Comparison of ENCODE assay signal across 11 cellular contexts in the genomic region with DNA sequence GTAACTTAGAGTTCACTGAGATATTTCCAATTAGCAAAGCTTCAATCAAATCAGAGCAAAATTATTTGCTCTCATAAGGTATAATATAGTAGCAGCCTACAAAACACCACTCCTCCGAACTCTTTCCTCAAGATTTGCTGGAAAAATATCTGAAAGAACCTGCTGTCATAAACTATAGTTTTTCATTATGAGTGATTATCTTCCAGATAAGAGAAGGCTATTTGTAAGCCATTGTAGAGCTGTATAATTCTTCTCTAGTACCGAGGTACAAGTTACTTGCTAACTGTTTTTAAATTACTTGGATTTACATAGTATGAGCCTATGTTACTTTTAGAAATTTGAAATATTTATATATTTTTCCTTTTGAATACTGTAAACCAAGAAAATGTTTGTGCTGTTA. TPM values are rescaled to one million over a fixed set of nuclear protein-coding genes. Genes with fewer than 3 reads are reported as not detected.
A peak's percentile ranks its signal among the peaks of the same experiment; 100 is the strongest.
DNase-seq lines count a peak whose midpoint lies in the region; ATAC-seq, FAIRE-seq and TF ChIP-seq lines count a peak whose summit lies in the region.
"Had no signal": no experiment of that assay in that cellular context is flagged by ENCODE, and none has a peak within 500 bp of the region (broad histone marks: within the 10 kb centered on the region; RNA-seq: fewer than 3 reads in every experiment).

No MANE protein-coding gene starts in this region.

- dilution Hi-C loops in endothelial cell of umbilical vein (cut with MboI; ENCODE audit: extremely low pct_ligation_motif_present, low sequenced_read_pairs) = no loop called here

- H2AFZ ChIP-seq in PC-3 (ENCODE audit: low read length) (no peak overlapping the region), endothelial cell of umbilical vein (ENCODE audit: low read depth, low read length) (no peak overlapping the region)

- H3K4me1 Mint-ChIP-seq in activated naive CD4-positive, alpha-beta T cell treated with anti-CD3 and anti-CD28 coated beads, Interleukin-2, amount 10 ng/mL, durations not matched to agents 7 days and 5 days = peaks cover 76% of the 10 kb centered on the region
- H3K4me1 Mint-ChIP-seq in stimulated activated effector memory CD8-positive, alpha-beta T cell treated with anti-CD3 and anti-CD28 coated beads, Interleukin-12 subunit alpha, Interleukin-12 subunit beta, amount 100 ng/mL, for 72 hours = peaks cover 48% of the 10 kb centered on the region

- H4K20me1 ChIP-seq in PC-3 (ENCODE audit: low read length) (no peaks in the 10 kb centered on the region), endothelial cell of umbilical vein (replicated peaks; ENCODE audit: control insufficient read depth, extremely low read depth, insufficient read depth, low read length) (no peaks in the 10 kb centered on the region)

- H3K36me3 ChIP-seq in PC-3 (ENCODE audit: low read depth, low read length) (peaks cover 33% of the 10 kb centered on the region), endothelial cell of umbilical vein (ENCODE audit: control insufficient read depth in 2 of 2, extremely low read depth in 1 of 2, insufficient read depth in 2 of 2, low read length in 2 of 2) (peaks cover 0 to 6% of the 10 kb centered on the region in 2 experiments)

- H3K4me2 ChIP-seq in PC-3 (ENCODE audit: low read length) = peak overlapping the region; percentile 81
- peak overlapping the region; percentile 95 for H3K4me2 ChIP-seq in endothelial cell of umbilical vein (ENCODE audit: insufficient read depth, low read length)

- H3K9me3 ChIP-seq in PC-3 (ENCODE audit: low read length) (no peaks in the 10 kb centered on the region), endothelial cell of umbilical vein (replicated peaks; ENCODE audit: control insufficient read depth, insufficient read depth, low read length) (no peaks in the 10 kb centered on the region)

- no peaks in the 10 kb centered on the region for H3K9me3 Mint-ChIP-seq in activated naive CD4-positive, alpha-beta T cell treated with anti-CD3 and anti-CD28 coated beads, Interleukin-2, amount 10 ng/mL, durations not matched to agents 7 days and 5 days
- H3K9me3 Mint-ChIP-seq in stimulated activated effector memory CD8-positive, alpha-beta T cell treated with anti-CD3 and anti-CD28 coated beads, Interleukin-12 subunit alpha, Interleukin-12 subunit beta, amount 100 ng/mL, for 72 hours = no peaks in the 10 kb centered on the region

- H3K4me1 ChIP-seq in PC-3 (ENCODE audit: insufficient read depth, low read length) = peaks cover 15% of the 10 kb centered on the region
- peaks cover 35% of the 10 kb centered on the region for H3K4me1 ChIP-seq in endothelial cell of umbilical vein (ENCODE audit: control insufficient read depth, extremely low read depth, insufficient read depth, low read length)

- H3K9me1 ChIP-seq in endothelial cell of umbilical vein (replicated peaks; ENCODE audit: control insufficient read depth, extremely low read depth, insufficient read depth, low read length) = no peaks in the 10 kb centered on the region

- peaks cover 86% of the 10 kb centered on the region for H3K79me2 ChIP-seq in PC-3 (ENCODE audit: low read length)
- peaks cover 61% of the 10 kb centered on the region for H3K79me2 ChIP-seq in endothelial cell of umbilical vein (ENCODE audit: control insufficient read depth, insufficient read depth, low read length)

- H3K27me3 Mint-ChIP-seq in activated naive CD4-positive, alpha-beta T cell treated with anti-CD3 and anti-CD28 coated beads, Interleukin-2, amount 10 ng/mL, durations not matched to agents 7 days and 5 days = no peaks in the 10 kb centered on the region

- no TSS peak for BruUV-seq in PC-3 (replicated peaks; lab: Mats Ljungman, UMichigan)
- BruUV-seq in endothelial cell of umbilical vein (replicated peaks; lab: Mats Ljungman, UMichigan) = no TSS peak

- POLR2A ChIA-PET in PC-3 (lab: Charles Lee; ENCODE audit: unreplicated experiment) (interaction anchor here (0.6 to 1.2 kb wide), 4 partner anchors 32 to 84 kb away, joined by 3 to 7 read pairs (median 4); no protein-coding TSS in a partner anchor), endothelial cell of umbilical vein (lab: Charles Lee) (no interaction called here)

- H3K4me3 ChIP-seq in PC-3 (ENCODE audit: low read length) (peak overlapping the region; percentile 97), endothelial cell of umbilical vein (replicated peaks in 1 of 3; ENCODE audit: insufficient read depth in 1 of 3, low read depth in 1 of 3, low read length in 3 of 3) (peak overlapping the region in 2 of 3 experiments; percentile 89 to 92)

- TF ChIP-seq POLR2A in endothelial cell of umbilical vein (IDR thresholded peaks at IDR 0.05; ENCODE audit: low read depth, low read length) = no peak

- H3F3A ChIP-seq in PC-3 (ENCODE audit: low read length, unreplicated experiment) = no peaks in the 10 kb centered on the region

- CTCF ChIA-PET in activated naive CD4-positive, alpha-beta T cell treated with anti-CD3 and anti-CD28 coated beads, Interleukin-2, amount 10 ng/mL, durations not matched to agents 7 days and 5 days (lab: Charles Lee) = interaction anchor here (0.5 to 2.6 kb wide), 5 partner anchors 10 to 245 kb away, joined by 3 to 9 read pairs (median 3); no protein-coding TSS in a partner anchor
- CTCF ChIA-PET in PC-3 (lab: Charles Lee) = interaction anchor here (1.0 kb wide), 1 partner anchor 84 kb away, joined by 4 read pairs; no protein-coding TSS in a partner anchor
- CTCF ChIA-PET in endothelial cell of umbilical vein (lab: Charles Lee) = interaction anchor here (0.8 to 1.4 kb wide), 5 partner anchors 14 to 672 kb away, joined by 3 to 5 read pairs (median 4); no protein-coding TSS in a partner anchor

- H3K27ac ChIP-seq in PC-3 (ENCODE audit: low read length) (no peak overlapping the region), endothelial cell of umbilical vein (ENCODE audit: insufficient read depth, low read depth, low read length) (no peak overlapping the region)

- H3K27ac Mint-ChIP-seq in activated naive CD4-positive, alpha-beta T cell treated with anti-CD3 and anti-CD28 coated beads, Interleukin-2, amount 10 ng/mL, durations not matched to agents 7 days and 5 days = peak overlapping the region; percentile 97
- H3K27ac Mint-ChIP-seq in stimulated activated effector memory CD8-positive, alpha-beta T cell treated with anti-CD3 and anti-CD28 coated beads, Interleukin-12 subunit alpha, Interleukin-12 subunit beta, amount 100 ng/mL, for 72 hours = peak overlapping the region; percentile 100

- ATAC-seq in PC-3 (no peak), HG03565 (IDR thresholded peaks at IDR 0.05; ENCODE audit: unreplicated experiment) (no peak)
- ATAC-seq in stimulated activated effector memory CD8-positive, alpha-beta T cell treated with anti-CD3 and anti-CD28 coated beads, Interleukin-12 subunit alpha, Interleukin-12 subunit beta, amount 100 ng/mL, for 72 hours = no peak

- H3K4me3 Mint-ChIP-seq in activated naive CD4-positive, alpha-beta T cell treated with anti-CD3 and anti-CD28 coated beads, Interleukin-2, amount 10 ng/mL, durations not matched to agents 7 days and 5 days = peak overlapping the region; percentile 95
- peak overlapping the region; percentile 99 for H3K4me3 Mint-ChIP-seq in stimulated activated effector memory CD8-positive, alpha-beta T cell treated with anti-CD3 and anti-CD28 coated beads, Interleukin-12 subunit alpha, Interleukin-12 subunit beta, amount 100 ng/mL, for 72 hours

- FAIRE-seq in endothelial cell of umbilical vein (lab: Jason Lieb, UNC) = no peak

- peaks cover 48% of the 10 kb centered on the region for H3K36me3 Mint-ChIP-seq in activated naive CD4-positive, alpha-beta T cell treated with anti-CD3 and anti-CD28 coated beads, Interleukin-2, amount 10 ng/mL, durations not matched to agents 7 days and 5 days
- H3K36me3 Mint-ChIP-seq in stimulated activated effector memory CD8-positive, alpha-beta T cell treated with anti-CD3 and anti-CD28 coated beads, Interleukin-12 subunit alpha, Interleukin-12 subunit beta, amount 100 ng/mL, for 72 hours = peaks cover 72% of the 10 kb centered on the region

- intact Hi-C loops in PC-3 (cut with micrococcal nuclease) = loop anchor here (5.0 kb wide), 1 partner anchor 34 kb away; no protein-coding TSS in a partner anchor
- intact Hi-C loops in endothelial cell of umbilical vein (cut with micrococcal nuclease) = loop anchor here (5.0 kb wide), 1 partner anchor 874 kb away; no protein-coding TSS in a partner anchor

- H3K27me3 ChIP-seq in PC-3 (ENCODE audit: low read length) = no peaks in the 10 kb centered on the region
- no peaks in the 10 kb centered on the region for H3K27me3 ChIP-seq in endothelial cell of umbilical vein (ENCODE audit: control insufficient read depth in 2 of 2, insufficient read depth in 2 of 2, low read length in 2 of 2)

- H3K9ac ChIP-seq in PC-3 (ENCODE audit: low read length) = peak overlapping the region; percentile 94; the same call in 1 of the 2 replicates
- peak overlapping the region; percentile 91 for H3K9ac ChIP-seq in endothelial cell of umbilical vein (replicated peaks; ENCODE audit: extremely low read depth, insufficient read depth, low read length)

- TF ChIP-seq CTCF in PC-3 (conservative IDR thresholded peaks at IDR 0.05; ENCODE audit: low read depth, low read length) (no peak), endothelial cell of umbilical vein (IDR thresholded peaks at IDR 0.05; ENCODE audit: extremely low read depth in 1 of 2, insufficient read depth in 1 of 2, low read depth in 1 of 2, low read length in 2 of 2) (no peak)

- DNase-seq in activated naive CD4-positive, alpha-beta T cell treated with anti-CD3 and anti-CD28 coated beads, Interleukin-2, amount 10 ng/mL, durations not matched to agents 7 days and 5 days = no peak
- no peak for DNase-seq in activated naive CD4-positive, alpha-beta T cell treated with Interleukin-2 at 50 U/mL for 16 hours
- DNase-seq in PC-3 = no peak
- peak; percentile 17 for DNase-seq in endothelial cell of umbilical vein (ENCODE audit: low read depth, low spot score)
- DNase-seq in stimulated activated effector memory CD8-positive, alpha-beta T cell treated with anti-CD3 and anti-CD28 coated beads, Interleukin-12 subunit alpha, Interleukin-12 subunit beta, amount 100 ng/mL, for 72 hours (ENCODE audit: low spot score in 2 of 2) = no peak
- no peak for DNase-seq in activated CD4-positive, CD25-positive, alpha-beta regulatory T cell (lab: John Stamatoyannopoulos, UW)
- no peak for DNase-seq in germinal center (ENCODE audit: low spot score)
- DNase-seq: activated CD4-positive, alpha-beta T cell treated with anti-CD3 and anti-CD28 coated beads for 4 hours; midbrain; NCI-H446 had no signal

- no peaks in the 10 kb centered on the region for H3K9me2 ChIP-seq in PC-3 (replicated peaks; ENCODE audit: low read length)

RNA-seq across cellular contexts. Expression of gene NDC80, which starts 2.1 kb away (rescaled TPM):
- total RNA-seq in PC-3 (2014; rRNA removed) = 26.0 and 53.4 TPM in 2 replicates
- total RNA-seq in endothelial cell of umbilical vein = 39.6 and 43.2 TPM in 2 replicates
- polyA plus RNA-seq in endothelial cell of umbilical vein = 3.7 and 6.2 TPM in 2 replicates
- 15.2 and 15.7 TPM in 2 replicates for polyA plus RNA-seq in endothelial cell of umbilical vein (2011; cell fraction: cytosol; rRNA removed)
- 17.4 and 27.3 TPM in 2 replicates for polyA plus RNA-seq in endothelial cell of umbilical vein (2011; cell fraction: nucleus; rRNA removed)
- 9.4 and 27.4 TPM in 2 replicates for polyA plus RNA-seq in endothelial cell of umbilical vein (2012)
- 19.4 and 20.3 TPM in 2 replicates for polyA minus RNA-seq in endothelial cell of umbilical vein
- polyA minus RNA-seq in endothelial cell of umbilical vein (2011; cell fraction: cytosol; rRNA and poly(A)+ RNA removed) = 20.4 TPM
- polyA minus RNA-seq in endothelial cell of umbilical vein (2011; cell fraction: nucleus; rRNA and poly(A)+ RNA removed) = 20.9 and 29.6 TPM in 2 replicates

RNA-seq across cellular contexts. Expression of gene METTL4, which starts 2.1 kb away (rescaled TPM):
- total RNA-seq in PC-3 (2014; rRNA removed) = 7.5 and 8.6 TPM in 2 replicates
- 16.1 and 17.4 TPM in 2 replicates for total RNA-seq in endothelial cell of umbilical vein
- polyA plus RNA-seq in endothelial cell of umbilical vein = 7.2 and 8.3 TPM in 2 replicates
- polyA plus RNA-seq in endothelial cell of umbilical vein (2011; cell fraction: cytosol; rRNA removed) = 7.6 and 8.1 TPM in 2 replicates
- polyA plus RNA-seq in endothelial cell of umbilical vein (2011; cell fraction: nucleus; rRNA removed) = 14.3 and 21.3 TPM in 2 replicates
- polyA plus RNA-seq in endothelial cell of umbilical vein (2012) = 8.5 and 13.4 TPM in 2 replicates
- polyA minus RNA-seq in endothelial cell of umbilical vein = 9.8 and 10.7 TPM in 2 replicates
- 9.7 TPM for polyA minus RNA-seq in endothelial cell of umbilical vein (2011; cell fraction: cytosol; rRNA and poly(A)+ RNA removed)
- polyA minus RNA-seq in endothelial cell of umbilical vein (2011; cell fraction: nucleus; rRNA and poly(A)+ RNA removed) = 10.3 and 13.2 TPM in 2 replicates
